In genomic region chr10:123583639-123584418, GRCh38 we compare ENCODE assay signal across 8 cellular contexts.
DNase-seq lines count a peak whose midpoint lies in the region; ATAC-seq, FAIRE-seq and TF ChIP-seq lines count a peak whose summit lies in the region.

No MANE protein-coding gene starts in this region.

- no peaks in the 10 kb centered on the region for H3K36me3 ChIP-seq in iPS-20b (ENCODE audit: insufficient read depth, low read depth, low read length)
- H3K36me3 ChIP-seq in small intestine (ENCODE audit: control insufficient read depth in 2 of 2, insufficient read depth in 2 of 2, low read length in 2 of 2) = no peaks in the 10 kb centered on the region

- peak; percentile 85 to 93 for TF ChIP-seq CTCF in brain (conservative IDR thresholded peaks at IDR 0.05)
- TF ChIP-seq CTCF in CD4-positive, alpha-beta T cell (IDR thresholded peaks at IDR 0.05) = no peak

- no peak overlapping the region for H3K27ac Mint-ChIP-seq in brain
- H3K27ac Mint-ChIP-seq in CD4-positive, alpha-beta T cell = no peak overlapping the region

- no peaks in the 10 kb centered on the region for H3K36me3 Mint-ChIP-seq in brain
- no peaks in the 10 kb centered on the region for H3K36me3 Mint-ChIP-seq in CD4-positive, alpha-beta T cell (ENCODE audit: low read depth)

- ATAC-seq in CD4-positive, alpha-beta T cell (ENCODE audit: poor library complexity) = no peak

- 9 to 16% (median 13%) methylated on average over 24 of the region's 24 CpGs for WGBS in small intestine, 3 donors

- peak; percentile 85 for DNase-seq in Ammon's horn (ENCODE audit: low spot score)
- peak; percentile 26 for DNase-seq in GM19240 (ENCODE audit: insufficient read length, low spot score)
- DNase-seq in NCI-H510A (lab: John Stamatoyannopoulos, UW) = peak; percentile 87
- DNase-seq in small intestine = peak; percentile 73
- no peak for DNase-seq in NCI-H2081 treated with DMSO at 0.1 percent for 48 hours (lab: John Stamatoyannopoulos, UW)
- DNase-seq in CD4-positive, alpha-beta T cell = no peak

- POLR2A ChIA-PET in CD4-positive, alpha-beta T cell (lab: Charles Lee) = no interaction called here

- FAIRE-seq in small intestine (lab: Jason Lieb, UNC) = no peak

- peaks cover 0 to 9% (median 6%) of the 10 kb centered on the region in 5 experiments for H3K9me3 Mint-ChIP-seq in brain
- no peaks in the 10 kb centered on the region for H3K9me3 Mint-ChIP-seq in CD4-positive, alpha-beta T cell

- H3K4me1 Mint-ChIP-seq in brain = peaks cover 8% of the 10 kb centered on the region
- H3K4me1 Mint-ChIP-seq in CD4-positive, alpha-beta T cell (ENCODE audit: low read depth) = no peaks in the 10 kb centered on the region

- peaks cover 11% of the 10 kb centered on the region for H3K27me3 ChIP-seq in iPS-20b (ENCODE audit: insufficient read depth, low read length)
- peaks cover 0 to 14% of the 10 kb centered on the region in 2 donors for H3K27me3 ChIP-seq in small intestine (ENCODE audit: control insufficient read depth in 2 of 2, insufficient read depth in 2 of 2, low read length in 2 of 2)
- H3K27me3 ChIP-seq in CD4-positive, alpha-beta T cell (ENCODE audit: control insufficient read depth, insufficient read depth, low read length) = peaks cover 31% of the 10 kb centered on the region

- intact Hi-C loops in CD4-positive, alpha-beta T cell (cut with DNase I, micrococcal nuclease) = loop anchor here in 1 of 2 experiments (5.0 kb wide), 1 partner anchor 803 kb away; no protein-coding TSS in a partner anchor

- H3K4me3 ChIP-seq in iPS-20b (ENCODE audit: low read length) (no peak overlapping the region), small intestine (ENCODE audit: low read depth in 1 of 2, low read length in 2 of 2) (no peak overlapping the region)

- H3K4me1 ChIP-seq in iPS-20b (ENCODE audit: insufficient read depth, low read length) = peaks cover 10% of the 10 kb centered on the region; the same call in 1 of the 2 replicates
- no peaks in the 10 kb centered on the region for H3K4me1 ChIP-seq in small intestine (ENCODE audit: control insufficient read depth in 2 of 2, insufficient read depth in 1 of 2, low read depth in 1 of 2, low read length in 1 of 2)

- H3K9ac ChIP-seq in iPS-20b (ENCODE audit: low read depth, low read length) = peak overlapping the region; percentile 46; the same call in 1 of the 2 replicates

- no peak overlapping the region for H3K4me3 Mint-ChIP-seq in brain
- no peak overlapping the region for H3K4me3 Mint-ChIP-seq in CD4-positive, alpha-beta T cell

- H3K27ac ChIP-seq in iPS-20b (ENCODE audit: low read length) = no peak overlapping the region
- no peak overlapping the region for H3K27ac ChIP-seq in small intestine (ENCODE audit: low read depth in 1 of 2, low read length in 1 of 2)
- H3K27ac ChIP-seq in CD4-positive, alpha-beta T cell (ENCODE audit: low read depth, low read length) = no peak overlapping the region

- CTCF ChIA-PET in CD4-positive, alpha-beta T cell (lab: Charles Lee) = no interaction called here

- peaks cover 50% of the 10 kb centered on the region for H3K27me3 Mint-ChIP-seq in brain
- peaks cover 47% of the 10 kb centered on the region for H3K27me3 Mint-ChIP-seq in CD4-positive, alpha-beta T cell

- H3K9me3 ChIP-seq in iPS-20b (ENCODE audit: insufficient read depth, low read depth, low read length) (no peaks in the 10 kb centered on the region), small intestine (ENCODE audit: control insufficient read depth, low read depth) (no peaks in the 10 kb centered on the region)
- no peaks in the 10 kb centered on the region for H3K9me3 ChIP-seq in CD4-positive, alpha-beta T cell (ENCODE audit: control insufficient read depth, low read length)

Comparison
In these comparisons a context has a peak if more than half of its experiments do, and no peak if none do; other contexts are left out.
1. DNase-seq: peak in Ammon's horn (single experiment), GM19240 (single experiment), NCI-H510A (single experiment) and small intestine (single experiment); none in NCI-H2081 treated with DMSO at 0.1 percent for 48 hours (single experiment) and CD4-positive, alpha-beta T cell (0 of 10).